ENCODE assay signal across 22 cellular contexts in the genomic region with DNA sequence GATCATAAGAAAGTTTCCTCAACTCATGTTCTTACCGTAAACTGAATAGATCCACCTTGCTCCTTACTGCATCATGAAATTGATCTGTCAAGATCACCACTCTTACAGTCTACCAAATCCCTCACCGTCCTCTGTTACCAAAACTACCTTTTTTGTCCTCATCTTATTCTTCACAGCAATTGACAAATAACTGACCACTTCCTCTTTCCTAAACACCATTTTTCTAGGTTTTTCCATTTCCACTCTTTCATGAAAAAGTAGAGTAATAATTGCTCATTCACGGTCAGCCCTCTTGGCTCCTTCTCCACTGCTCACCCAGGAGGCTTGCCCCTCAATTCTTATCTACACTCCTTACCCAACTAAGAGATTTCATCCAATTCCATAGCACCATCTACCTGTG.
"Had no signal": no experiment of that assay in that cellular context is flagged by ENCODE, and none has a peak within 500 bp of the region (broad histone marks: within the 10 kb centered on the region; RNA-seq: fewer than 3 reads in every experiment).

No MANE protein-coding gene starts in this region.

- DNase-seq: cortex of kidney; effector memory CD4-positive, alpha-beta T cell; gastrocnemius medialis; immature natural killer cell; left cardiac atrium; left ventricle myocardium superior; mesenchymal stem cell; midbrain; occipital lobe; pancreas; right cardiac atrium; small intestine; stimulated activated CD4-positive, alpha-beta T cell treated with anti-CD3 and anti-CD28 coated beads, Interleukin-12 subunit alpha, Interleukin-12 subunit beta, amount 100 ng/mL, for 4 hours; stimulated activated naive CD4-positive, alpha-beta T cell treated with Interleukin-2 at 50 U/mL for 16 hours; trophoblast cell had no signal

- H3K4me3 ChIP-seq: esophagus muscularis mucosa, gastrocnemius medialis, lung, neural progenitor cell, pancreas had no signal

- H3K9me3 ChIP-seq: esophagus muscularis mucosa, gastrocnemius medialis, pancreas had no signal

- H3K36me3 ChIP-seq: neural progenitor cell had no signal

- H3K9me3 Mint-ChIP-seq: immature natural killer cell; natural killer cell treated with Interleukin-12 subunit alpha and Interleukin-12 subunit beta and Interleukin-15 and Interleukin-18, amount 100 ng/mL, for 72 hours; neural progenitor cell had no signal

- H3K9ac ChIP-seq: neural progenitor cell had no signal

- H3K4me1 Mint-ChIP-seq: immature natural killer cell, neural progenitor cell had no signal

- H3K27me3 Mint-ChIP-seq: natural killer cell treated with Interleukin-12 subunit alpha and Interleukin-12 subunit beta and Interleukin-15 and Interleukin-18, amount 100 ng/mL, for 72 hours; progenitor cell of endocrine pancreas had no signal

- H2AFZ ChIP-seq: neural progenitor cell had no signal

- H3K4me2 ChIP-seq: neural progenitor cell had no signal

- H3K27ac ChIP-seq: esophagus muscularis mucosa, gastrocnemius medialis, neural progenitor cell, pancreas had no signal

- H3K36me3 Mint-ChIP-seq: neural progenitor cell had no signal

- H3K4me3 Mint-ChIP-seq: immature natural killer cell; natural killer cell treated with Interleukin-12 subunit alpha and Interleukin-12 subunit beta and Interleukin-15 and Interleukin-18, amount 100 ng/mL, for 72 hours; neural progenitor cell had no signal

- ATAC-seq: gastrocnemius medialis; left cardiac atrium; left ventricle myocardium superior; natural killer cell treated with Interleukin-12 subunit alpha and Interleukin-12 subunit beta and Interleukin-15 and Interleukin-18, amount 100 ng/mL, for 72 hours; pancreas; right cardiac atrium had no signal

- H3K4me1 ChIP-seq: esophagus muscularis mucosa, gastrocnemius medialis, neural progenitor cell, pancreas had no signal

- H3K27ac Mint-ChIP-seq: natural killer cell treated with Interleukin-12 subunit alpha and Interleukin-12 subunit beta and Interleukin-15 and Interleukin-18, amount 100 ng/mL, for 72 hours; neural progenitor cell; progenitor cell of endocrine pancreas had no signal

- H3K27me3 ChIP-seq: esophagus muscularis mucosa, gastrocnemius medialis, neural progenitor cell, pancreas had no signal

- FAIRE-seq: endometrium, kidney, pancreas, small intestine had no signal
